Comparison of ENCODE assay signal across 27 cellular contexts in the genomic region with DNA sequence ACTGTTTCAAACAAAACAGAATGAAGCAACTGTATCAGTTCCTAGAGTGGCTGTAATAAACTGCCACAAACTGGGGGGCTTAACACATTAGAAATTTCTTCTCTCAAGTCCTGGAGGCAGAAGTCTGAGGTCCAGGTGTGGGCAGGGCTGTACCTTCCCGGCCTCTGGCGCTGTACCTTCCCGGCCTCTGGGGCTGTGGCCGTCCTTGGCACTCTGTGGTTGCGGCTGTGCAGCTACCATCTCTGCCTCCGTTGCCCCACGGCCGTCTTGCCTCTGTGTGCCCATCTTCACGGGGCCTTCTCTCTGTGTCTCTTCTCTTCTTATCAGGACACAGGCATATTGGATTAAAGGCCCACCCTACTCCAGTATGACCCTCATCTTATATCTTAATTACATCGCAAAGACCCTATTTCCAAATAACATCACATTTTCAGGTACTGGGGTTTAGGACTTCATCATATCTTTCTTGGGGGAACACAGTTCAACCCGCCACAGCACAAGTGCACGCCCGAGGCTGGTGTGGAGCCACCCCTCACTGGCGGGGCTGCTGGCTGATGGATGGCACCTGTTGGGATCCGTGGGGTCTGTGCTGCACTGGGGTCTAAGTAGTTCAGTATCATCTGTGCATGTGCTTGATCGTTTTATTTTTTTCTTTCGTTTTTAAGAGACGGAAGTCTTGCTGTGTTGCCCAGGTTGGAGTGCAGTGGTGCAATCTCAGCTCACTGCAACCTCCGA.
"Had no signal": no experiment of that assay in that cellular context is flagged by ENCODE, and none has a peak within 500 bp of the region (broad histone marks: within the 10 kb centered on the region; RNA-seq: fewer than 3 reads in every experiment).

No MANE protein-coding gene starts in this region.

- H3K4me1 Mint-ChIP-seq: activated naive CD4-positive, alpha-beta T cell treated with anti-CD3 and anti-CD28 coated beads, Interleukin-2, amount 10 ng/mL, durations not matched to agents 7 days and 5 days; activated naive CD8-positive, alpha-beta T cell treated with anti-CD3 and anti-CD28 coated beads for 36 hours had no signal

- H3K27me3 Mint-ChIP-seq: activated naive CD4-positive, alpha-beta T cell treated with anti-CD3 and anti-CD28 coated beads, Interleukin-2, amount 10 ng/mL, durations not matched to agents 7 days and 5 days; activated naive CD8-positive, alpha-beta T cell treated with anti-CD3 and anti-CD28 coated beads for 36 hours had no signal

- H3K4me3 Mint-ChIP-seq: activated CD8-positive, alpha-beta T cell treated with anti-CD3 and anti-CD28 coated beads, Interleukin-2, amount 10 ng/mL, durations not matched to agents 7 days and 5 days; activated naive CD4-positive, alpha-beta T cell treated with anti-CD3 and anti-CD28 coated beads, Interleukin-2, amount 10 ng/mL, durations not matched to agents 7 days and 5 days; activated naive CD8-positive, alpha-beta T cell treated with anti-CD3 and anti-CD28 coated beads for 36 hours; activated T-cell treated with anti-CD3 and anti-CD28 coated beads, Interleukin-2, amount 50 U/mL, for 4 hours; T-helper 1 cell treated with Interleukin-12 subunit alpha and Interleukin-12 subunit beta and Interleukin-4 antibody, amounts not matched to agents 30 μg/mL and 1 μg/mL, for 36 hours; WTC11 had no signal

- H3K9me3 Mint-ChIP-seq: activated naive CD4-positive, alpha-beta T cell treated with anti-CD3 and anti-CD28 coated beads, Interleukin-2, amount 10 ng/mL, durations not matched to agents 7 days and 5 days; T-helper 1 cell treated with Interleukin-12 subunit alpha and Interleukin-12 subunit beta and Interleukin-4 antibody, amounts not matched to agents 30 μg/mL and 1 μg/mL, for 36 hours had no signal

- H3K36me3 ChIP-seq: brain microvascular endothelial cell, cardiac muscle cell, MG63, Peyer's patch had no signal

- H3K27me3 ChIP-seq: brain microvascular endothelial cell, cardiac muscle cell, MG63, Peyer's patch had no signal

- ATAC-seq: activated CD8-positive, alpha-beta T cell treated with anti-CD3 and anti-CD28 coated beads, Interleukin-2, amount 10 ng/mL, durations not matched to agents 7 days and 5 days; activated T-cell treated with anti-CD3 and anti-CD28 coated beads, Interleukin-2, amount 50 U/mL, for 4 hours had no signal

- H3K4me3 ChIP-seq: cardiac muscle cell, MG63, Peyer's patch had no signal

- H3K27ac ChIP-seq: brain microvascular endothelial cell, cardiac muscle cell, Peyer's patch, RWPE1 had no signal

- H3K36me3 Mint-ChIP-seq: activated naive CD4-positive, alpha-beta T cell treated with anti-CD3 and anti-CD28 coated beads, Interleukin-2, amount 10 ng/mL, durations not matched to agents 7 days and 5 days had no signal

- H3K9me3 ChIP-seq: MG63, Peyer's patch had no signal

- H3K27ac Mint-ChIP-seq: activated CD8-positive, alpha-beta T cell treated with anti-CD3 and anti-CD28 coated beads, Interleukin-2, amount 10 ng/mL, durations not matched to agents 7 days and 5 days; activated naive CD4-positive, alpha-beta T cell treated with anti-CD3 and anti-CD28 coated beads, Interleukin-2, amount 10 ng/mL, durations not matched to agents 7 days and 5 days; activated naive CD8-positive, alpha-beta T cell treated with anti-CD3 and anti-CD28 coated beads for 36 hours; T-helper 1 cell treated with Interleukin-12 subunit alpha and Interleukin-12 subunit beta and Interleukin-4 antibody, amounts not matched to agents 30 μg/mL and 1 μg/mL, for 36 hours had no signal

- H3K4me1 ChIP-seq: Peyer's patch had no signal

- DNase-seq: activated CD4-positive, alpha-beta T cell treated with anti-CD3 and anti-CD28 coated beads for 48 hours; activated CD4-positive, alpha-beta T cell treated with anti-CD3 and anti-CD28 coated beads, Interleukin-2, amount 50 U/mL, for 4 hours; activated CD4-positive, CD25-positive, alpha-beta regulatory T cell treated with anti-CD3 and anti-CD28 coated beads, Interleukin-2, amount 50 U/mL, for 72 hours; activated CD8-positive, alpha-beta T cell treated with anti-CD3 and anti-CD28 coated beads, Interleukin-2, amount 10 ng/mL, durations not matched to agents 7 days and 5 days; activated gamma-delta T cell treated with Interleukin-2 at 50 U/mL for 16 hours; activated naive CD4-positive, alpha-beta T cell treated with anti-CD3 and anti-CD28 coated beads, Interleukin-2, amount 10 ng/mL, durations not matched to agents 7 days and 5 days; activated naive CD8-positive, alpha-beta T cell treated with anti-CD3 and anti-CD28 coated beads for 36 hours; activated T-cell treated with anti-CD3 and anti-CD28 coated beads, Interleukin-2, amount 50 U/mL, for 4 hours; brain microvascular endothelial cell; MG63; NCI-H1105; NCI-H1436; NCI-H1694 treated with DMSO at 0.1 percent for 48 hours; NCI-H2029 treated with DMSO at 0.1 percent for 48 hours; NCI-H345; NCI-H510A; NCI-H526 treated with DMSO at 0.1 percent for 48 hours; NCI-H82; NK-92 treated with Interleukin-12 subunit alpha and Interleukin-12 subunit beta, amount 100 ng/mL, for 24 hours; OCI-M1; Peyer's patch; SHP77 treated with DMSO at 0.1 percent for 48 hours; T-helper 9 cell had no signal
